ENCODE assay signal across 8 cellular contexts in genomic region chr3:190120161-190121060, GRCh38. TPM values are rescaled to one million over a fixed set of nuclear protein-coding genes. Genes with fewer than 3 reads are reported as not detected.
A peak's percentile ranks its signal among the peaks of the same experiment; 100 is the strongest.
DNase-seq lines count a peak whose midpoint lies in the region; ATAC-seq and TF ChIP-seq lines count a peak whose summit lies in the region.

Gene P3H2 (minus strand): TSS chr3:190120897. CDS start chr3:190120731, 166 bp downstream.

- H3K4me1 Mint-ChIP-seq in activated B cell treated with CpG ODN at 0.5 μM for 24 hours, result peaks cover 6% of the 10 kb centered on the region

- intact Hi-C loops in activated B cell treated with CpG ODN at 0.5 μM for 24 hours (cut with micrococcal nuclease), result no loop called here
- intact Hi-C loops in esophagus muscularis mucosa (cut with DNase I), result loop anchor here (5.0 kb wide), 2 partner anchors 82 to 103 kb away; no protein-coding TSS in a partner anchor

- TF ChIP-seq CTCF in activated B cell treated with CpG ODN at 0.5 μM for 24 hours (IDR thresholded peaks at IDR 0.05) (no peak), esophagus muscularis mucosa (IDR thresholded peaks at IDR 0.05) (peak; percentile 55 to 71 (median 70))

- POLR2A ChIA-PET in activated B cell treated with CpG ODN at 0.5 μM for 24 hours (lab: Charles Lee), result no interaction called here

- no peaks in the 10 kb centered on the region for H3K27me3 ChIP-seq in esophagus muscularis mucosa
- no peaks in the 10 kb centered on the region for H3K27me3 ChIP-seq in stomach smooth muscle (ENCODE audit: control insufficient read depth in 1 of 2, insufficient read depth in 2 of 2, low read length in 2 of 2)

- H3K9me3 Mint-ChIP-seq in activated B cell treated with CpG ODN at 0.5 μM for 24 hours, result no peaks in the 10 kb centered on the region

- TF ChIP-seq EP300 in esophagus muscularis mucosa (IDR thresholded peaks at IDR 0.05), result no peak

- WGBS in esophagus muscularis mucosa, result 2% methylated on average over 45 of the region's 105 CpGs

- peaks cover 41% of the 10 kb centered on the region for H3K27me3 Mint-ChIP-seq in activated B cell treated with CpG ODN at 0.5 μM for 24 hours

- DNase-seq in activated CD4-positive, alpha-beta T cell treated with anti-CD3 and anti-CD28 coated beads for 48 hours, result peak; percentile 56
- no peak for DNase-seq in activated CD4-positive, alpha-beta T cell treated with anti-CD3 and anti-CD28 coated beads, Interleukin-2, amount 50 U/mL, for 4 hours
- DNase-seq in NCI-H146 treated with DMSO at 0.1 percent for 48 hours (lab: John Stamatoyannopoulos, UW; ENCODE audit: unreplicated experiment) (peak; percentile 92), activated B cell treated with CpG ODN at 0.5 μM for 24 hours (no peak), esophagus muscularis mucosa (ENCODE audit: extremely low spot score) (peak; percentile 93), midbrain (lab: John Stamatoyannopoulos, UW) (peak; percentile 88)

- TF ChIP-seq POLR2A in esophagus muscularis mucosa (IDR thresholded peaks at IDR 0.05; ENCODE audit: low read depth), result no peak

- ATAC-seq in HG02763 (IDR thresholded peaks at IDR 0.05; ENCODE audit: unreplicated experiment), result peak; percentile 75
- no peak for ATAC-seq in activated B cell treated with CpG ODN at 0.5 μM for 24 hours (ENCODE audit: low read depth)

- H3K36me3 ChIP-seq in esophagus muscularis mucosa (no peaks in the 10 kb centered on the region), stomach smooth muscle (ENCODE audit: control insufficient read depth in 2 of 2, insufficient read depth in 2 of 2, low read length in 2 of 2) (no peaks in the 10 kb centered on the region)

- no peaks in the 10 kb centered on the region for H3K9me3 ChIP-seq in esophagus muscularis mucosa
- H3K9me3 ChIP-seq in stomach smooth muscle (ENCODE audit: control insufficient read depth in 2 of 2, low read length in 2 of 2), result no peaks in the 10 kb centered on the region

- H3K36me3 Mint-ChIP-seq in activated B cell treated with CpG ODN at 0.5 μM for 24 hours (ENCODE audit: low read depth), result no peaks in the 10 kb centered on the region

- H3K4me1 ChIP-seq in esophagus muscularis mucosa (peaks cover 10 to 55% (median 43%) of the 10 kb centered on the region in 4 donors), stomach smooth muscle (ENCODE audit: control insufficient read depth, insufficient read depth, low read length) (peaks cover 17% of the 10 kb centered on the region)

- peak within 1 kb of the TSS; percentile 68 for H3K9ac ChIP-seq in stomach smooth muscle (ENCODE audit: low read length in 2 of 2)

- no peak within 1 kb of the TSS for H3K27ac Mint-ChIP-seq in activated B cell treated with CpG ODN at 0.5 μM for 24 hours

- H3K27ac ChIP-seq in esophagus muscularis mucosa (replicated peaks in 1 of 4) (peak within 1 kb of the TSS; percentile 85 to 94 (median 90)), stomach smooth muscle (ENCODE audit: low read length) (peak within 1 kb of the TSS; percentile 71)

- H3K4me3 Mint-ChIP-seq in activated B cell treated with CpG ODN at 0.5 μM for 24 hours, result peak within 1 kb of the TSS; percentile 24

- CTCF ChIA-PET in activated B cell treated with CpG ODN at 0.5 μM for 24 hours (lab: Charles Lee), result no interaction called here

- H3K4me3 ChIP-seq in esophagus muscularis mucosa (peak within 1 kb of the TSS; percentile 73 to 92 (median 77)), stomach smooth muscle (ENCODE audit: low read length in 2 of 2) (peak within 1 kb of the TSS; percentile 82 to 83)

RNA-seq across cellular contexts. Expression of gene P3H2, which starts in this region (rescaled TPM):
- total RNA-seq in activated B cell treated with CpG ODN at 0.5 μM for 24 hours (not detected in 2 replicates), esophagus muscularis mucosa (10 to 100 TPM; 15.6 to 41.5 (median 27.1) TPM)

Comparison
In these comparisons a context has a peak if more than half of its experiments do, and no peak if none do; other contexts are left out.
1. RNA of gene P3H2 (total RNA-seq): 15.6 to 41.5 TPM in esophagus muscularis mucosa; not detected in activated B cell treated with CpG ODN at 0.5 μM for 24 hours; every median in the first group is over 10 times any median in the second.
2. DNase-seq: peak in activated CD4-positive, alpha-beta T cell treated with anti-CD3 and anti-CD28 coated beads for 48 hours (single experiment), NCI-H146 treated with DMSO at 0.1 percent for 48 hours (single experiment), esophagus muscularis mucosa (single experiment) and midbrain (single experiment); none in activated CD4-positive, alpha-beta T cell treated with anti-CD3 and anti-CD28 coated beads, Interleukin-2, amount 50 U/mL, for 4 hours (0 of 2) and activated B cell treated with CpG ODN at 0.5 μM for 24 hours (single experiment).